Comparison of ENCODE assay signal across 14 cellular contexts in the genomic region with DNA sequence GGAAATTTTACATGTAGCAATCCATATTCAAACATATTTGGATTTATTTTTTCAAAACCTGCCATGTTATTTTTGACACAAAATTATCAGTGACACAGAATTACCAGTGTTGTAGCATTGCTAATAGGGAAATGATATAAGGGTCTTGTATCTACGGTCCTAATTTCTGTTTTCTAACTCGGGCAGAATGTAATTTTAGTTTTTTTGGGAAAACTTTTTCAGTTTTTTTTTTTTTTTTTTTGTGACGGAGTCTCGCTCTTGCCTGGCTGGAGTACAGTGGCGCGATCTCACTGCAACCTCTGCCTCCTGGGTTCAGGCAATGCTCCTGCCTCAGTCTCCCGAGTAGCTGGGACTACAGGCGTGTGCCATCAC. TPM values are rescaled to one million over a fixed set of nuclear protein-coding genes. Genes with fewer than 3 reads are reported as not detected.
A peak's percentile ranks its signal among the peaks of the same experiment; 100 is the strongest.
DNase-seq lines count a peak whose midpoint lies in the region; ATAC-seq, FAIRE-seq and TF ChIP-seq lines count a peak whose summit lies in the region.
"Had no signal": no experiment of that assay in that cellular context is flagged by ENCODE, and none has a peak within 500 bp of the region (broad histone marks: within the 10 kb centered on the region; RNA-seq: fewer than 3 reads in every experiment).

No MANE protein-coding gene starts in this region.

- H3K27me3 Mint-ChIP-seq in activated naive CD4-positive, alpha-beta T cell treated with anti-CD3 and anti-CD28 coated beads, Interleukin-2, amount 10 ng/mL, durations not matched to agents 7 days and 5 days = peaks cover 4% of the 10 kb centered on the region
- no peaks in the 10 kb centered on the region for H3K27me3 Mint-ChIP-seq in stimulated activated naive B cell treated with anti-CD40 and anti-IgM and Interleukin-4, amounts not matched to agents 10 μg/mL and 1 μg/mL and 100 μg/mL, for 72 hours

- peaks cover 41% of the 10 kb centered on the region for H4K20me1 ChIP-seq in K562 (replicated peaks; ENCODE audit: control insufficient read depth, insufficient read depth, low read length)

- WGBS in K562 (ENCODE audit: insufficient coverage, low coverage, missing lambda C conversion rate) = 3% methylated on average over 8 of the region's 8 CpGs

- no peak for ATAC-seq in activated naive CD4-positive, alpha-beta T cell treated with anti-CD3 and anti-CD28 coated beads, Interleukin-2, amount 50 U/mL, for 72 hours
- ATAC-seq in K562 (no peak), GM21526 (IDR thresholded peaks at IDR 0.05; ENCODE audit: low FRiP score, unreplicated experiment) (no peak), GM21528 (IDR thresholded peaks at IDR 0.05; ENCODE audit: low FRiP score, unreplicated experiment) (no peak)
- no peak for ATAC-seq in stimulated activated naive B cell treated with anti-CD40 and anti-IgM and Interleukin-4, amounts not matched to agents 10 μg/mL and 1 μg/mL and 100 μg/mL, for 72 hours (replicated peaks)

- BruUV-seq in K562 (replicated peaks; lab: Mats Ljungman, UMichigan) = no TSS peak

- POLR2A ChIA-PET in K562 (lab: Yijun Ruan, JAX) = interaction anchor here (0.5 to 3.5 kb wide), 7 partner anchors 9 to 1530 kb away, joined by 3 to 33 read pairs (median 3); no protein-coding TSS in a partner anchor

- no peak for TF ChIP-seq EP300 in K562 (IDR thresholded peaks at IDR 0.05; ENCODE audit: low read length)

- peak overlapping the region; percentile 65 for H3K27ac ChIP-seq in K562 (ENCODE audit: extremely low read depth, low read depth, low read length)
- H3K27ac ChIP-seq: coronary artery had no signal

- FAIRE-seq in K562 (lab: Jason Lieb, UNC) = no peak

- peak overlapping the region; percentile 47 for H3K4me3 Mint-ChIP-seq in activated naive CD4-positive, alpha-beta T cell treated with anti-CD3 and anti-CD28 coated beads, Interleukin-2, amount 10 ng/mL, durations not matched to agents 7 days and 5 days
- H3K4me3 Mint-ChIP-seq in stimulated activated naive B cell treated with anti-CD40 and anti-IgM and Interleukin-4, amounts not matched to agents 10 μg/mL and 1 μg/mL and 100 μg/mL, for 72 hours = peak overlapping the region; percentile 21 to 100

- no peak overlapping the region for H2AFZ ChIP-seq in K562 (ENCODE audit: low read depth, low read length)

- H3K27me3 ChIP-seq in MG63 = no peaks in the 10 kb centered on the region
- no peaks in the 10 kb centered on the region for H3K27me3 ChIP-seq in K562 (ENCODE audit: control insufficient read depth in 2 of 2, insufficient read depth in 2 of 2, low read length in 2 of 2)

- peaks cover 34% of the 10 kb centered on the region for H3K36me3 Mint-ChIP-seq in activated naive CD4-positive, alpha-beta T cell treated with anti-CD3 and anti-CD28 coated beads, Interleukin-2, amount 10 ng/mL, durations not matched to agents 7 days and 5 days
- H3K36me3 Mint-ChIP-seq in activated naive CD4-positive, alpha-beta T cell treated with anti-CD3 and anti-CD28 coated beads, Interleukin-2, amount 50 U/mL, for 72 hours = peaks cover 30 to 42% of the 10 kb centered on the region in 2 donors
- peaks cover 44 to 47% of the 10 kb centered on the region in 2 donors for H3K36me3 Mint-ChIP-seq in stimulated activated naive B cell treated with anti-CD40 and anti-IgM and Interleukin-4, amounts not matched to agents 10 μg/mL and 1 μg/mL and 100 μg/mL, for 72 hours

- peaks cover 97% of the 10 kb centered on the region for H3K79me2 ChIP-seq in K562 (ENCODE audit: control insufficient read depth, insufficient read depth, low read length)

- in situ Hi-C loops in K562 (cut with MboI) = no loop called here

- intact Hi-C loops in K562 (cut with micrococcal nuclease) = no loop called here

- H3K9me1 ChIP-seq in K562 (ENCODE audit: control insufficient read depth, insufficient read depth, low read length) = no peaks in the 10 kb centered on the region

- H3K9ac ChIP-seq in K562 (ENCODE audit: insufficient read depth in 1 of 2, low read depth in 2 of 2, low read length in 2 of 2) = peak overlapping the region; percentile 66 to 100

- no peak for TF ChIP-seq RAD21 in K562 (CRISPR knock-in tag; conservative IDR thresholded peaks at IDR 0.05 in 1 of 2, IDR thresholded peaks at IDR 0.05 in 1 of 2)

- no peak overlapping the region for H3K27ac Mint-ChIP-seq in activated naive CD4-positive, alpha-beta T cell treated with anti-CD3 and anti-CD28 coated beads, Interleukin-2, amount 10 ng/mL, durations not matched to agents 7 days and 5 days
- peak overlapping the region in 1 of 2 donors; percentile 29 for H3K27ac Mint-ChIP-seq in activated naive CD4-positive, alpha-beta T cell treated with anti-CD3 and anti-CD28 coated beads, Interleukin-2, amount 50 U/mL, for 72 hours
- no peak overlapping the region for H3K27ac Mint-ChIP-seq in stimulated activated naive B cell treated with anti-CD40 and anti-IgM and Interleukin-4, amounts not matched to agents 10 μg/mL and 1 μg/mL and 100 μg/mL, for 72 hours

- peaks cover 18 to 36% of the 10 kb centered on the region in 2 experiments; a peak in 4 of 5 replicates for H3K4me1 ChIP-seq in K562 (replicated peaks in 1 of 2; ENCODE audit: control insufficient read depth in 2 of 2, insufficient read depth in 2 of 2, low read length in 2 of 2)

- H3K36me3 ChIP-seq in MG63 (peaks cover 68% of the 10 kb centered on the region), K562 (ENCODE audit: control insufficient read depth, insufficient read depth, low read length) (peaks cover 61% of the 10 kb centered on the region)

- H3K4me2 ChIP-seq in K562 (ENCODE audit: insufficient read depth, low read length) = peak overlapping the region; percentile 82

- peaks cover 50% of the 10 kb centered on the region for H3K4me1 Mint-ChIP-seq in activated naive CD4-positive, alpha-beta T cell treated with anti-CD3 and anti-CD28 coated beads, Interleukin-2, amount 10 ng/mL, durations not matched to agents 7 days and 5 days
- H3K4me1 Mint-ChIP-seq in stimulated activated naive B cell treated with anti-CD40 and anti-IgM and Interleukin-4, amounts not matched to agents 10 μg/mL and 1 μg/mL and 100 μg/mL, for 72 hours = peaks cover 28 to 50% of the 10 kb centered on the region in 2 donors

- H3K4me3 ChIP-seq in MG63 (peak overlapping the region; percentile 88), K562 (peak overlapping the region; percentile 47)
- H3K4me3 ChIP-seq: coronary artery had no signal

- no peak for TF ChIP-seq CTCF in K562 (IDR thresholded peaks at IDR 0.05 in 2 of 3, conservative IDR thresholded peaks at IDR 0.05 in 1 of 3; ENCODE audit: insufficient read depth in 2 of 3, low read depth in 1 of 3, low read length in 3 of 3)

- no peak; the same call in 1 of the 2 replicates for TF ChIP-seq POLR2A in K562 (conservative IDR thresholded peaks at IDR 0.05)

- H3K9me3 ChIP-seq in MG63 = no peaks in the 10 kb centered on the region
- H3K9me3 ChIP-seq in K562 (replicated peaks; ENCODE audit: control insufficient read depth, insufficient read depth, low read depth, low read length) = no peaks in the 10 kb centered on the region

- CTCF ChIA-PET in activated naive CD4-positive, alpha-beta T cell treated with anti-CD3 and anti-CD28 coated beads, Interleukin-2, amount 10 ng/mL, durations not matched to agents 7 days and 5 days (lab: Charles Lee) = interaction anchor here (0.6 to 1.1 kb wide), 3 partner anchors 24 to 172 kb away, joined by 3 to 4 read pairs (median 3); no protein-coding TSS in a partner anchor
- CTCF ChIA-PET in K562 (lab: Yijun Ruan, JAX; ENCODE audit: low intra/inter-chr PET ratio) = interaction anchor here (0.6 to 0.8 kb wide), 2 partner anchors 139 to 287 kb away, joined by 3 to 5 read pairs; no protein-coding TSS in a partner anchor

- no peaks in the 10 kb centered on the region for H3K9me3 Mint-ChIP-seq in activated naive CD4-positive, alpha-beta T cell treated with anti-CD3 and anti-CD28 coated beads, Interleukin-2, amount 10 ng/mL, durations not matched to agents 7 days and 5 days
- no peaks in the 10 kb centered on the region for H3K9me3 Mint-ChIP-seq in activated naive CD4-positive, alpha-beta T cell treated with anti-CD3 and anti-CD28 coated beads, Interleukin-2, amount 50 U/mL, for 72 hours
- no peaks in the 10 kb centered on the region for H3K9me3 Mint-ChIP-seq in stimulated activated naive B cell treated with anti-CD40 and anti-IgM and Interleukin-4, amounts not matched to agents 10 μg/mL and 1 μg/mL and 100 μg/mL, for 72 hours

- DNase-seq in activated naive CD4-positive, alpha-beta T cell treated with anti-CD3 and anti-CD28 coated beads, Interleukin-2, amount 10 ng/mL, durations not matched to agents 7 days and 5 days = no peak
- DNase-seq in activated naive CD4-positive, alpha-beta T cell treated with anti-CD3 and anti-CD28 coated beads, Interleukin-2, amount 50 U/mL, for 72 hours (ENCODE audit: low spot score in 2 of 2) = no peak
- DNase-seq in MG63 = no peak
- no peak for DNase-seq in K562 (ENCODE audit: extremely low read depth in 1 of 4, low spot score in 3 of 4)
- no peak for DNase-seq in stimulated activated naive B cell treated with anti-CD40 and anti-IgM and Interleukin-4, amounts not matched to agents 10 μg/mL and 1 μg/mL and 100 μg/mL, for 72 hours
- no peak for DNase-seq in H4 (ENCODE audit: low spot score)
- DNase-seq: activated CD4-positive, CD25-positive, alpha-beta regulatory T cell; islet precursor cell; MV-4-11; NCI-H345; Right ventricle myocardium superior had no signal

RNA-seq across cellular contexts. Expression of gene UQCRH, which starts 2.6 kb away (rescaled TPM):
- total RNA-seq in activated naive CD4-positive, alpha-beta T cell treated with anti-CD3 and anti-CD28 coated beads, Interleukin-2, amount 50 U/mL, for 72 hours = 100 to 1,000 TPM; 341 to 376 TPM
- total RNA-seq in MG63 (2014; rRNA removed; shearing (Covaris generic); ENCODE audit: low replicate concordance) = 768 and 982 TPM in 2 replicates
- 185 and 351 TPM in 2 replicates for total RNA-seq in K562 (2011; cell fraction: chromatin; rRNA removed; ENCODE audit: low replicate concordance)
- total RNA-seq in K562 (2011; cell fraction: nucleolus; rRNA removed) = 205 and 247 TPM in 2 replicates
- 458 and 624 TPM in 2 replicates for total RNA-seq in K562 (2011; cell fraction: nucleoplasm; rRNA removed)
- total RNA-seq in K562 (2014; rRNA removed) = 2,410 and 3,306 TPM in 2 replicates
- total RNA-seq in K562 (2014; rRNA removed; fragmentation: Illumina TruSeq; extraction: Trizol) = 2,696 and 2,943 TPM in 2 replicates
- 1,782 and 1,893 TPM in 2 replicates for total RNA-seq in K562 (2015; rRNA removed; fragmentation: Illumina TruSeq; extraction: Trizol)
- total RNA-seq in K562 (2021) = 1,267 and 1,360 TPM in 2 replicates
- polyA plus RNA-seq in K562 (2011; rRNA removed) = 2,284 and 2,713 TPM in 2 replicates
- polyA plus RNA-seq in K562 (2011; cell fraction: cytosol; rRNA removed) = 724 and 2,858 TPM in 2 replicates
- 272 and 676 TPM in 2 replicates for polyA plus RNA-seq in K562 (2011; cell fraction: nucleus; rRNA removed)
- 1,181 and 2,353 TPM in 2 replicates for polyA plus RNA-seq in K562 (2012)
- polyA plus RNA-seq in K562 (2014; fragmentation: Illumina TruSeq; extraction: Trizol) = 1,923 and 1,965 TPM in 2 replicates
- 1,000 to 10,000 TPM; 4,348 to 5,184 TPM for polyA plus RNA-seq in K562 (2014; fragmentation: Nextera tagmentation; extraction: Ambion mirVana)
- 1,877 and 2,534 TPM in 2 replicates for polyA plus RNA-seq in K562 (2014; rRNA removed)
- polyA minus RNA-seq in K562 (2011; rRNA and poly(A)+ RNA removed) = 762 and 899 TPM in 2 replicates
- polyA minus RNA-seq in K562 (2011; cell fraction: cytosol; rRNA and poly(A)+ RNA removed) = 241 and 256 TPM in 2 replicates
- polyA minus RNA-seq in K562 (2011; cell fraction: nucleus; rRNA and poly(A)+ RNA removed) = 65.4 and 198 TPM in 2 replicates
- total RNA-seq in H4 (2014; rRNA removed; shearing (Covaris generic)) = 1,107 and 1,124 TPM in 2 replicates

RNA-seq across cellular contexts. Expression of gene LRRC41, which starts 2.7 kb away (rescaled TPM):
- 10 to 100 TPM; 29.2 to 38.2 TPM for total RNA-seq in activated naive CD4-positive, alpha-beta T cell treated with anti-CD3 and anti-CD28 coated beads, Interleukin-2, amount 50 U/mL, for 72 hours
- 70.5 and 101 TPM in 2 replicates for total RNA-seq in MG63 (2014; rRNA removed; shearing (Covaris generic); ENCODE audit: low replicate concordance)
- total RNA-seq in K562 (2011; cell fraction: chromatin; rRNA removed; ENCODE audit: low replicate concordance) = 66.5 and 77.9 TPM in 2 replicates
- total RNA-seq in K562 (2011; cell fraction: nucleolus; rRNA removed) = 55.3 and 56.5 TPM in 2 replicates
- total RNA-seq in K562 (2011; cell fraction: nucleoplasm; rRNA removed) = 56.4 and 78.1 TPM in 2 replicates
- total RNA-seq in K562 (2014; rRNA removed) (49.0 and 61.0 TPM in 2 replicates), K562 (2014; rRNA removed; fragmentation: Illumina TruSeq; extraction: Trizol) (27.2 and 30.7 TPM in 2 replicates), K562 (2015; rRNA removed; fragmentation: Illumina TruSeq; extraction: Trizol) (47.1 and 49.7 TPM in 2 replicates), K562 (2021) (64.3 and 64.7 TPM in 2 replicates)
- polyA plus RNA-seq in K562 (2011; rRNA removed) (39.6 and 70.2 TPM in 2 replicates), K562 (2014; fragmentation: Illumina TruSeq; extraction: Trizol) (52.3 and 56.7 TPM in 2 replicates), K562 (2014; fragmentation: Nextera tagmentation; extraction: Ambion mirVana) (10 to 100 TPM; 10.5 to 11.7 TPM), K562 (2014; rRNA removed) (44.2 and 50.0 TPM in 2 replicates)
- polyA plus RNA-seq in K562 (2011; cell fraction: cytosol; rRNA removed) = 74.3 and 85.0 TPM in 2 replicates
- 66.4 and 77.5 TPM in 2 replicates for polyA plus RNA-seq in K562 (2011; cell fraction: nucleus; rRNA removed)
- 36.7 and 72.3 TPM in 2 replicates for polyA plus RNA-seq in K562 (2012)
- polyA minus RNA-seq in K562 (2011; rRNA and poly(A)+ RNA removed) = 37.4 and 44.6 TPM in 2 replicates
- 44.1 and 45.1 TPM in 2 replicates for polyA minus RNA-seq in K562 (2011; cell fraction: cytosol; rRNA and poly(A)+ RNA removed)
- 33.0 and 46.3 TPM in 2 replicates for polyA minus RNA-seq in K562 (2011; cell fraction: nucleus; rRNA and poly(A)+ RNA removed)
- 65.0 and 88.5 TPM in 2 replicates for total RNA-seq in H4 (2014; rRNA removed; shearing (Covaris generic))

RNA-seq across cellular contexts. Expression of gene NSUN4, which starts 34.5 kb away (rescaled TPM):
- total RNA-seq in activated naive CD4-positive, alpha-beta T cell treated with anti-CD3 and anti-CD28 coated beads, Interleukin-2, amount 50 U/mL, for 72 hours = 10 to 100 TPM; 28.2 to 30.2 TPM
- 7.7 and 16.7 TPM in 2 replicates for total RNA-seq in MG63 (2014; rRNA removed; shearing (Covaris generic); ENCODE audit: low replicate concordance)
- total RNA-seq in K562 (2011; cell fraction: chromatin; rRNA removed; ENCODE audit: low replicate concordance) = 126 and 174 TPM in 2 replicates
- total RNA-seq in K562 (2011; cell fraction: nucleolus; rRNA removed) = 97.2 and 98.2 TPM in 2 replicates
- 106 and 123 TPM in 2 replicates for total RNA-seq in K562 (2011; cell fraction: nucleoplasm; rRNA removed)
- total RNA-seq in K562 (2014; rRNA removed) = 33.4 and 37.0 TPM in 2 replicates
- total RNA-seq in K562 (2014; rRNA removed; fragmentation: Illumina TruSeq; extraction: Trizol) = 34.1 and 39.0 TPM in 2 replicates
- total RNA-seq in K562 (2015; rRNA removed; fragmentation: Illumina TruSeq; extraction: Trizol) = 33.8 and 34.2 TPM in 2 replicates
- total RNA-seq in K562 (2021) = 43.3 and 44.4 TPM in 2 replicates
- polyA plus RNA-seq in K562 (2011; rRNA removed) = 60.2 and 65.6 TPM in 2 replicates
- polyA plus RNA-seq in K562 (2011; cell fraction: cytosol; rRNA removed) = 53.3 and 69.6 TPM in 2 replicates
- 43.8 and 46.3 TPM in 2 replicates for polyA plus RNA-seq in K562 (2011; cell fraction: nucleus; rRNA removed)
- 37.5 and 42.1 TPM in 2 replicates for polyA plus RNA-seq in K562 (2012)
- polyA plus RNA-seq in K562 (2014; fragmentation: Illumina TruSeq; extraction: Trizol) = 47.8 and 47.9 TPM in 2 replicates
- 10 to 100 TPM; 47.3 to 54.9 TPM for polyA plus RNA-seq in K562 (2014; fragmentation: Nextera tagmentation; extraction: Ambion mirVana)
- 43.5 and 46.3 TPM in 2 replicates for polyA plus RNA-seq in K562 (2014; rRNA removed)
- 113 and 133 TPM in 2 replicates for polyA minus RNA-seq in K562 (2011; rRNA and poly(A)+ RNA removed)
- 44.5 and 46.0 TPM in 2 replicates for polyA minus RNA-seq in K562 (2011; cell fraction: cytosol; rRNA and poly(A)+ RNA removed)
- polyA minus RNA-seq in K562 (2011; cell fraction: nucleus; rRNA and poly(A)+ RNA removed) = 24.6 and 44.7 TPM in 2 replicates
- 15.0 and 17.1 TPM in 2 replicates for total RNA-seq in H4 (2014; rRNA removed; shearing (Covaris generic))

RNA-seq across cellular contexts. Expression of gene RAD54L, which starts 58.6 kb away (rescaled TPM):
- total RNA-seq in activated naive CD4-positive, alpha-beta T cell treated with anti-CD3 and anti-CD28 coated beads, Interleukin-2, amount 50 U/mL, for 72 hours = 100 to 1,000 TPM in 1 of 2 donors, 10 to 100 TPM in 1; 61.7 to 118 TPM
- 3.3 and 15.3 TPM in 2 replicates for total RNA-seq in MG63 (2014; rRNA removed; shearing (Covaris generic); ENCODE audit: low replicate concordance)
- 121 and 199 TPM in 2 replicates for total RNA-seq in K562 (2011; cell fraction: chromatin; rRNA removed; ENCODE audit: low replicate concordance)
- 90.1 and 94.5 TPM in 2 replicates for total RNA-seq in K562 (2011; cell fraction: nucleolus; rRNA removed)
- total RNA-seq in K562 (2011; cell fraction: nucleoplasm; rRNA removed) = 71.5 and 90.3 TPM in 2 replicates
- total RNA-seq in K562 (2014; rRNA removed) (33.1 and 37.5 TPM in 2 replicates), K562 (2014; rRNA removed; fragmentation: Illumina TruSeq; extraction: Trizol) (19.9 and 25.3 TPM in 2 replicates), K562 (2015; rRNA removed; fragmentation: Illumina TruSeq; extraction: Trizol) (30.9 and 31.2 TPM in 2 replicates), K562 (2021) (67.0 and 72.7 TPM in 2 replicates)
- polyA plus RNA-seq in K562 (2011; rRNA removed) (17.9 and 38.9 TPM in 2 replicates), K562 (2014; fragmentation: Illumina TruSeq; extraction: Trizol) (77.7 and 80.1 TPM in 2 replicates), K562 (2014; fragmentation: Nextera tagmentation; extraction: Ambion mirVana) (10 to 100 TPM; 37.1 to 92.3 TPM), K562 (2014; rRNA removed) (38.2 and 43.9 TPM in 2 replicates)
- 25.3 and 30.2 TPM in 2 replicates for polyA plus RNA-seq in K562 (2011; cell fraction: cytosol; rRNA removed)
- 141 and 147 TPM in 2 replicates for polyA plus RNA-seq in K562 (2011; cell fraction: nucleus; rRNA removed)
- 41.9 and 42.0 TPM in 2 replicates for polyA plus RNA-seq in K562 (2012)
- 23.8 and 25.3 TPM in 2 replicates for polyA minus RNA-seq in K562 (2011; rRNA and poly(A)+ RNA removed)
- polyA minus RNA-seq in K562 (2011; cell fraction: cytosol; rRNA and poly(A)+ RNA removed) = 21.7 and 27.2 TPM in 2 replicates
- 27.9 and 34.2 TPM in 2 replicates for polyA minus RNA-seq in K562 (2011; cell fraction: nucleus; rRNA and poly(A)+ RNA removed)
- 13.9 and 14.4 TPM in 2 replicates for total RNA-seq in H4 (2014; rRNA removed; shearing (Covaris generic))
